ENCODE assay signal across 9 cellular contexts in genomic region chr16:85253127-85253941, GRCh38.
DNase-seq lines count a peak whose midpoint lies in the region; ATAC-seq and TF ChIP-seq lines count a peak whose summit lies in the region.
"Had no signal": no experiment of that assay in that cellular context is flagged by ENCODE, and none has a peak within 500 bp of the region (broad histone marks: within the 10 kb centered on the region; RNA-seq: fewer than 3 reads in every experiment).

No MANE protein-coding gene starts in this region.

- H3K9me2 ChIP-seq in GM23248 (ENCODE audit: insufficient read depth) = no peaks in the 10 kb centered on the region

- TF ChIP-seq CTCF in C4-2B (conservative IDR thresholded peaks at IDR 0.05) (peak; percentile 96), retinal pigment epithelial cell (conservative IDR thresholded peaks at IDR 0.05; ENCODE audit: low read depth, low read length) (peak; percentile 97)

- H3K79me2 ChIP-seq in GM23248 (ENCODE audit: insufficient read depth) = peaks cover 90% of the 10 kb centered on the region

- H3K9ac ChIP-seq in GM23248 = no peak overlapping the region

- DNase-seq in GM23248 = peak; percentile 49
- peak; percentile 17 for DNase-seq in RPMI7951 (ENCODE audit: low read depth)
- peak; percentile 65 for DNase-seq in activated gamma-delta T cell treated with Interleukin-2 at 50 U/mL for 16 hours
- peak; percentile 82 for DNase-seq in Right ventricle myocardium inferior (ENCODE audit: missing footprints)
- no peak for DNase-seq in retinal pigment epithelial cell (ENCODE audit: low read depth)
- DNase-seq in SJCRH30 = no peak

- H3K4me1 ChIP-seq in GM23248 (ENCODE audit: insufficient read depth) (no peaks in the 10 kb centered on the region), SJCRH30 (peaks cover 10% of the 10 kb centered on the region)

- H3F3A ChIP-seq in GM23248 (ENCODE audit: insufficient read depth) = no peaks in the 10 kb centered on the region

- H3K4me2 ChIP-seq in GM23248 (ENCODE audit: unreplicated experiment) = no peak overlapping the region

- no peak overlapping the region for H2AFZ ChIP-seq in GM23248

- peaks cover 3% of the 10 kb centered on the region; the same call in 1 of the 2 replicates for H4K20me1 ChIP-seq in GM23248 (ENCODE audit: insufficient read depth)

- in situ Hi-C loops in GM23248 (cut with MboI) = no loop called here

- intact Hi-C loops in Right ventricle myocardium inferior (cut with DNase I) = no loop called here

- no peak overlapping the region for H3K27ac ChIP-seq in C4-2B
- no peak overlapping the region for H3K27ac ChIP-seq in GM23248
- H3K27ac ChIP-seq in SJCRH30 = no peak overlapping the region
- H3K27ac ChIP-seq: skin epidermis had no signal

- H3K4me3 ChIP-seq in GM23248 (no peak overlapping the region), retinal pigment epithelial cell (ENCODE audit: low read length) (no peak overlapping the region), SJCRH30 (no peak overlapping the region)
- H3K4me3 ChIP-seq: skin epidermis had no signal

- WGBS in GM23248 (ENCODE audit: low coverage in 1 of 2, low lambda C conversion rate in 2 of 2, missing lambda C conversion rate in 2 of 2), 2 experiments = 49 to 51% methylated on average over 18 to 20 of the region's 20 CpGs

- H3K36me3 ChIP-seq in GM23248 (ENCODE audit: low read depth) = no peaks in the 10 kb centered on the region
- no peaks in the 10 kb centered on the region for H3K36me3 ChIP-seq in SJCRH30

- no peaks in the 10 kb centered on the region for H3K27me3 ChIP-seq in GM23248 (replicated peaks; ENCODE audit: insufficient read depth)
- no peaks in the 10 kb centered on the region for H3K27me3 ChIP-seq in SJCRH30

- H3K9me3 ChIP-seq in GM23248 (ENCODE audit: low read depth) (no peaks in the 10 kb centered on the region), SJCRH30 (replicated peaks) (no peaks in the 10 kb centered on the region)

- ATAC-seq in Right ventricle myocardium inferior (peak; percentile 56), HG03097 (IDR thresholded peaks at IDR 0.05; ENCODE audit: low FRiP score, unreplicated experiment) (no peak)

Comparison
In these comparisons a context has a peak if more than half of its experiments do, and no peak if none do; other contexts are left out.
1. DNase-seq: peak in GM23248 (single experiment), RPMI7951 (single experiment), activated gamma-delta T cell treated with Interleukin-2 at 50 U/mL for 16 hours (single experiment) and Right ventricle myocardium inferior (single experiment); none in retinal pigment epithelial cell (single experiment) and SJCRH30 (0 of 2).